In genomic region chr13:95678967-95679366, GRCh38 we compare ENCODE assay signal across 10 cellular contexts. TPM values are rescaled to one million over a fixed set of nuclear protein-coding genes. Genes with fewer than 3 reads are reported as not detected.
A peak's percentile ranks its signal among the peaks of the same experiment; 100 is the strongest.
DNase-seq lines count a peak whose midpoint lies in the region; ATAC-seq, FAIRE-seq and TF ChIP-seq lines count a peak whose summit lies in the region.
"Had no signal": no experiment of that assay in that cellular context is flagged by ENCODE, and none has a peak within 500 bp of the region (broad histone marks: within the 10 kb centered on the region; RNA-seq: fewer than 3 reads in every experiment).

No MANE protein-coding gene starts in this region.

- H3K4me1 ChIP-seq in left ventricle myocardium inferior (peaks cover 93% of the 10 kb centered on the region), keratinocyte (ENCODE audit: control insufficient read depth, extremely low read depth, insufficient read depth, low read length) (peaks cover 25% of the 10 kb centered on the region), tibial artery (peaks cover 0 to 52% (median 14%) of the 10 kb centered on the region in 4 donors)

- peak overlapping the region; percentile 92 for H3K4me2 ChIP-seq in keratinocyte (ENCODE audit: control insufficient read depth, extremely low read depth, insufficient read depth, low read depth, low read length)

- peaks cover 3% of the 10 kb centered on the region for H4K20me1 ChIP-seq in keratinocyte (ENCODE audit: control insufficient read depth, extremely low read depth, insufficient read depth, low read length)

- H3K9me1 ChIP-seq in keratinocyte (ENCODE audit: control insufficient read depth, extremely low read depth, insufficient read depth, low read length) = peaks cover 2% of the 10 kb centered on the region

- FAIRE-seq in keratinocyte (lab: Jason Lieb, UNC) = peak; percentile 13
- FAIRE-seq: colon had no signal

- H3K4me3 Mint-ChIP-seq in activated T-helper 17 cell treated with anti-CD3 and anti-CD28 coated beads, Interleukin-2, amount 50 U/mL, for 72 hours = peak overlapping the region; percentile 98

- ATAC-seq in Right ventricle myocardium inferior (no peak), HG03442 (IDR thresholded peaks at IDR 0.05; ENCODE audit: unreplicated experiment) (no peak)
- no peak for ATAC-seq in activated T-helper 17 cell treated with anti-CD3 and anti-CD28 coated beads, Interleukin-2, amount 50 U/mL, for 72 hours (replicated peaks)

- H3K4me3 ChIP-seq in left ventricle myocardium inferior (peak overlapping the region; percentile 93), keratinocyte (ENCODE audit: control insufficient read depth in 2 of 3, extremely low read depth in 1 of 3, insufficient read depth in 2 of 3, low read depth in 1 of 3, low read length in 3 of 3) (peak overlapping the region in 2 of 3 experiments; percentile 96 to 97), tibial artery (peak overlapping the region; percentile 75 to 85)

- DNase-seq in left ventricle myocardium inferior (no peak), Right ventricle myocardium inferior (ENCODE audit: missing footprints) (no peak), keratinocyte (ENCODE audit: low read depth, low spot score) (no peak), tibial artery (no peak), glomerular visceral epithelial cell (ENCODE audit: extremely low spot score) (no peak), anterior cingulate cortex (lab: John Stamatoyannopoulos, UW) (no peak)
- DNase-seq: NCI-H2081 had no signal

- peaks cover 48% of the 10 kb centered on the region for H3K4me1 Mint-ChIP-seq in activated T-helper 17 cell treated with anti-CD3 and anti-CD28 coated beads, Interleukin-2, amount 50 U/mL, for 72 hours

- H3K9ac ChIP-seq in keratinocyte (ENCODE audit: control insufficient read depth, extremely low read depth, insufficient read depth, low read length) = peak overlapping the region; percentile 54

- H3K27ac ChIP-seq in left ventricle myocardium inferior (replicated peaks) = peak overlapping the region; percentile 96
- no peak overlapping the region for H3K27ac ChIP-seq in keratinocyte (ENCODE audit: control insufficient read depth, insufficient read depth, low read length)
- H3K27ac ChIP-seq in tibial artery = peak overlapping the region in 1 of 2 donors; percentile 97

- H3K27ac Mint-ChIP-seq in activated T-helper 17 cell treated with anti-CD3 and anti-CD28 coated beads, Interleukin-2, amount 50 U/mL, for 72 hours = peak overlapping the region; percentile 79

- dilution Hi-C loops in keratinocyte (cut with MboI; ENCODE audit: extremely low pct_ligation_motif_present, low sequenced_read_pairs) = no loop called here

- peaks cover 27% of the 10 kb centered on the region for H3K36me3 Mint-ChIP-seq in activated T-helper 17 cell treated with anti-CD3 and anti-CD28 coated beads, Interleukin-2, amount 50 U/mL, for 72 hours (ENCODE audit: low read depth)

- TF ChIP-seq CTCF in left ventricle myocardium inferior (IDR thresholded peaks at IDR 0.05; ENCODE audit: borderline replicate concordance) (no peak), keratinocyte (optimal IDR thresholded peaks at IDR 0.05 in 1 of 3, IDR thresholded peaks at IDR 0.05 in 1 of 3, conservative IDR thresholded peaks at IDR 0.05 in 1 of 3; ENCODE audit: extremely low read depth in 1 of 3, insufficient read depth in 2 of 3, low read length in 3 of 3) (no peak), tibial artery (IDR thresholded peaks at IDR 0.05) (no peak)

- no peaks in the 10 kb centered on the region for H3K9me3 Mint-ChIP-seq in activated T-helper 17 cell treated with anti-CD3 and anti-CD28 coated beads, Interleukin-2, amount 50 U/mL, for 72 hours

- no peaks in the 10 kb centered on the region for H3K27me3 ChIP-seq in left ventricle myocardium inferior (ENCODE audit: low read depth)
- no peaks in the 10 kb centered on the region for H3K27me3 ChIP-seq in keratinocyte (ENCODE audit: control insufficient read depth, extremely low read depth, insufficient read depth, low read length)
- H3K27me3 ChIP-seq in tibial artery = no peaks in the 10 kb centered on the region

- H3K9me3 ChIP-seq in left ventricle myocardium inferior (replicated peaks) = peaks cover under 1% of the 10 kb centered on the region
- H3K9me3 ChIP-seq in keratinocyte (ENCODE audit: control insufficient read depth, low read depth, low read length) = no peaks in the 10 kb centered on the region
- peaks cover 0 to under 1% (median 0%) of the 10 kb centered on the region in 3 donors for H3K9me3 ChIP-seq in tibial artery

- H3K36me3 ChIP-seq in left ventricle myocardium inferior (no peaks in the 10 kb centered on the region), keratinocyte (ENCODE audit: control insufficient read depth in 2 of 2, extremely low read depth in 1 of 2, insufficient read depth in 2 of 2, low read length in 2 of 2) (no peaks in the 10 kb centered on the region), tibial artery (no peaks in the 10 kb centered on the region)

- H3K27me3 Mint-ChIP-seq in activated T-helper 17 cell treated with anti-CD3 and anti-CD28 coated beads, Interleukin-2, amount 50 U/mL, for 72 hours = no peaks in the 10 kb centered on the region

- intact Hi-C loops in left ventricle myocardium inferior (cut with micrococcal nuclease) (no loop called here), Right ventricle myocardium inferior (cut with DNase I) (loop anchor here (5.0 kb wide), 1 partner anchor 182 kb away; no protein-coding TSS in a partner anchor), tibial artery (cut with DNase I; ENCODE audit: low total_unique reads) (no loop called here)

- no peak overlapping the region for H2AFZ ChIP-seq in keratinocyte (ENCODE audit: control insufficient read depth, low read length)

- H3K79me2 ChIP-seq in keratinocyte (ENCODE audit: control insufficient read depth, insufficient read depth, low read length) = peaks cover 76% of the 10 kb centered on the region

RNA-seq across cellular contexts. Expression of gene DNAJC3, which starts 2.0 kb away (rescaled TPM):
- total RNA-seq in left ventricle myocardium inferior (31.5 TPM), Right ventricle myocardium inferior (30.0 TPM)
- total RNA-seq in activated T-helper 17 cell treated with anti-CD3 and anti-CD28 coated beads, Interleukin-2, amount 50 U/mL, for 72 hours = 10 to 100 TPM; 14.4 to 19.6 TPM
- 11.5 to 26.4 TPM (median 23.8 TPM) in 3 replicates for polyA plus RNA-seq in keratinocyte
- polyA plus RNA-seq in keratinocyte (2011; ENCODE audit: low read depth) = 24.2 TPM
- polyA plus RNA-seq in keratinocyte (2011; cell fraction: cytosol; rRNA removed) = 6.4 and 12.8 TPM in 2 replicates
- 19.9 and 26.5 TPM in 2 replicates for polyA plus RNA-seq in keratinocyte (2011; cell fraction: nucleus; rRNA removed)
- 17.0 and 29.2 TPM in 2 replicates for polyA plus RNA-seq in keratinocyte (2012; ENCODE audit: low replicate concordance)
- 12.7 to 40.5 TPM (median 21.2 TPM) in 3 replicates for polyA minus RNA-seq in keratinocyte
- 15.7 TPM for polyA minus RNA-seq in keratinocyte (2011; cell fraction: cytosol; rRNA and poly(A)+ RNA removed)
- polyA minus RNA-seq in keratinocyte (2011; cell fraction: nucleus; rRNA and poly(A)+ RNA removed) = 27.2 and 46.9 TPM in 2 replicates

RNA-seq across cellular contexts. Expression of gene DZIP1, which starts 34.5 kb away (rescaled TPM):
- total RNA-seq in left ventricle myocardium inferior = 3.8 TPM
- 4.7 TPM for total RNA-seq in Right ventricle myocardium inferior
- not detected for total RNA-seq in activated T-helper 17 cell treated with anti-CD3 and anti-CD28 coated beads, Interleukin-2, amount 50 U/mL, for 72 hours
- polyA plus RNA-seq in keratinocyte = 0.88 to 1.4 TPM (median 1.3 TPM) in 3 replicates
- 0.74 TPM for polyA plus RNA-seq in keratinocyte (2011; ENCODE audit: low read depth)
- polyA plus RNA-seq in keratinocyte (2011; cell fraction: cytosol; rRNA removed) = 0.97 and 1.7 TPM in 2 replicates
- 1.8 TPM in 2 replicates for polyA plus RNA-seq in keratinocyte (2011; cell fraction: nucleus; rRNA removed)
- polyA plus RNA-seq in keratinocyte (2012; ENCODE audit: low replicate concordance) = 0.32 and 1.4 TPM in 2 replicates
- polyA minus RNA-seq in keratinocyte = 0.46 to 1.2 TPM (median 1.0 TPM) in 3 replicates
- polyA minus RNA-seq in keratinocyte (2011; cell fraction: cytosol; rRNA and poly(A)+ RNA removed) = 2.5 TPM
- polyA minus RNA-seq in keratinocyte (2011; cell fraction: nucleus; rRNA and poly(A)+ RNA removed) = 1.6 and 2.1 TPM in 2 replicates
